ENCODE assay signal across 1 cellular context in genomic region chr19:6076675-6077463, GRCh38.
TF ChIP-seq lines count a peak whose summit lies in the region.

No MANE protein-coding gene starts in this region.

TF ChIP-seq in K562, 482 proteins besides CTCF, POLR2A, EP300 and RAD21 (continued from another document):
- TF ChIP-seq TSHZ1 (CRISPR knock-in tag; IDR thresholded peaks at IDR 0.05): peak; percentile 7; the same call in 1 of the 2 replicates
- no peak for TF ChIP-seq E2F5 (CRISPR knock-in tag; IDR thresholded peaks at IDR 0.05)
- peak; percentile 20; the same call in 1 of the 2 replicates for TF ChIP-seq BACH1 (tag; IDR thresholded peaks at IDR 0.05)
TF ChIP-seq in K562: peak in this region for 12.
